ENCODE assay signal across 14 cellular contexts in the genomic region with DNA sequence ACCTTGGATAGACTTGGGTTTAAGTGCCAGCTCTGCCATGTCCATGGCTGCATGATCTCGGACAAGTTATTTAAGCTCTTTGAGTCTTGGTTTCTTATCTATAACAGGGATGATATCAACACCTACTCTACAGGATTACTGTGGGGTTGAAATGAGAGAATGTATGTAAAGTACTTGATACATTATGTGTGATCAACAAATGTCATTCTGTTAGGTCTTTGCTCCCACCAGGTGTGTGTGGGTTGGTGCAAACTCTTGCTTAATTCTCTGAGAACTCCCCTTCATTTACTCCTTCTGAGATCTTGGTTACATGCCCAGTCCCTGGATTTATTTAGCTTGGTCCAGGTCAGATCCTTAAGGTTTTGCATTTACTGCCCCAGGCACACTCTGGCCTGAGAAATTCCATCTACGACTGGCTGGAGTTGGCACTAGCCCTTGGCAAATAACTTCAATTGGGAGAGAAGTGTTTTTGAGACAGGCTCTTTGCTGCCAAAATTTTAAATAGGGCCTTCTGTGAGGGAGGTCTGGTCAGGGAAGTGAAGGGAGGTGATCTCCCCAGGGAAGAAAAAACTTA.
A peak's percentile ranks its signal among the peaks of the same experiment; 100 is the strongest.
DNase-seq lines count a peak whose midpoint lies in the region; ATAC-seq and TF ChIP-seq lines count a peak whose summit lies in the region.
"Had no signal": no experiment of that assay in that cellular context is flagged by ENCODE, and none has a peak within 500 bp of the region (broad histone marks: within the 10 kb centered on the region; RNA-seq: fewer than 3 reads in every experiment).

No MANE protein-coding gene starts in this region.

- peak overlapping the region; percentile 88 for H3K27ac ChIP-seq in C4-2B
- H3K27ac ChIP-seq in layer of hippocampus (ENCODE audit: low read depth, low read length): peak overlapping the region; percentile 95
- peak overlapping the region; percentile 90 to 98 (median 94) for H3K27ac ChIP-seq in sigmoid colon
- no peak overlapping the region for H3K27ac ChIP-seq in MM.1S (ENCODE audit: low read length)

- no peaks in the 10 kb centered on the region for H4K20me1 ChIP-seq in MM.1S (ENCODE audit: insufficient read depth, low read length)

- no peak overlapping the region for H3K4me2 ChIP-seq in MM.1S (ENCODE audit: low read depth, low read length)

- peak; percentile 35 for DNase-seq in adipocyte (ENCODE audit: low read depth)
- peak; percentile 69 for DNase-seq in sigmoid colon
- DNase-seq in AG08396 (ENCODE audit: low spot score): no peak
- no peak for DNase-seq in MM.1S
- no peak for DNase-seq in RKO (ENCODE audit: low spot score)
- DNase-seq: activated effector memory CD4-positive, alpha-beta T cell treated with Interleukin-2 at 50 U/mL for 16 hours; BE2C; DND-41; NCI-H2081; SIG-M5 had no signal

- H2AFZ ChIP-seq in MM.1S (ENCODE audit: low read length): no peak overlapping the region

- H3K4me1 ChIP-seq in adipocyte (ENCODE audit: control insufficient read depth, insufficient read depth, low read length) (peaks cover 58% of the 10 kb centered on the region), sigmoid colon (peaks cover 4 to 82% (median 66%) of the 10 kb centered on the region in 4 donors), MM.1S (ENCODE audit: low read length) (no peaks in the 10 kb centered on the region)

- no peaks in the 10 kb centered on the region for H3F3A ChIP-seq in MM.1S (ENCODE audit: insufficient read depth, low read length)

- intact Hi-C loops in sigmoid colon (cut with DNase I): loop anchor here (10.0 kb wide), 1 partner anchor 423 kb away; no protein-coding TSS in a partner anchor

- no peaks in the 10 kb centered on the region for H3K27me3 ChIP-seq in adipocyte (replicated peaks; ENCODE audit: control insufficient read depth, insufficient read depth, low read length)
- H3K27me3 ChIP-seq in layer of hippocampus (ENCODE audit: control insufficient read depth, insufficient read depth, low read length): no peaks in the 10 kb centered on the region
- no peaks in the 10 kb centered on the region for H3K27me3 ChIP-seq in sigmoid colon
- no peaks in the 10 kb centered on the region for H3K27me3 ChIP-seq in MM.1S (replicated peaks; ENCODE audit: insufficient read depth, low read length)
- H3K27me3 ChIP-seq: BE2C had no signal

- TF ChIP-seq CTCF in C4-2B (conservative IDR thresholded peaks at IDR 0.05) (no peak), sigmoid colon (IDR thresholded peaks at IDR 0.05) (no peak), MM.1S (IDR thresholded peaks at IDR 0.05; ENCODE audit: low read length) (no peak)

- no peaks in the 10 kb centered on the region for H3K9me2 ChIP-seq in MM.1S (replicated peaks; ENCODE audit: insufficient read depth, low read length)

- H3K36me3 ChIP-seq in adipocyte (ENCODE audit: control insufficient read depth, insufficient read depth, low read length, severe bottlenecking) (no peaks in the 10 kb centered on the region), sigmoid colon (no peaks in the 10 kb centered on the region), MM.1S (replicated peaks; ENCODE audit: insufficient read depth, low read length) (no peaks in the 10 kb centered on the region)
- H3K36me3 ChIP-seq: BE2C had no signal

- H3K4me3 ChIP-seq in adipocyte (ENCODE audit: low read length): no peak overlapping the region
- H3K4me3 ChIP-seq in sigmoid colon: no peak overlapping the region
- H3K4me3 ChIP-seq in MM.1S (ENCODE audit: low read length): no peak overlapping the region
- H3K4me3 ChIP-seq: GM12878 had no signal

- TF ChIP-seq POLR2A in sigmoid colon (IDR thresholded peaks at IDR 0.05): no peak

- no peak for ATAC-seq in HG03175 (IDR thresholded peaks at IDR 0.05; ENCODE audit: unreplicated experiment)
- ATAC-seq: GM12878 had no signal

- H3K9ac ChIP-seq in adipocyte (ENCODE audit: low read length) (peak overlapping the region; percentile 20), MM.1S (ENCODE audit: low read length) (no peak overlapping the region)

- no peaks in the 10 kb centered on the region for H3K79me2 ChIP-seq in MM.1S (ENCODE audit: low read length)

- H3K9me3 ChIP-seq in adipocyte (ENCODE audit: control insufficient read depth, low read length) (no peaks in the 10 kb centered on the region), sigmoid colon (no peaks in the 10 kb centered on the region), MM.1S (replicated peaks; ENCODE audit: insufficient read depth, low read length) (no peaks in the 10 kb centered on the region)
- H3K9me3 ChIP-seq: BE2C had no signal

- TF ChIP-seq EP300 in sigmoid colon (IDR thresholded peaks at IDR 0.05): no peak

- 87% methylated on average over 2 of the region's 2 CpGs for WGBS in sigmoid colon, 2 donors

Comparison
In these comparisons a context has a peak if more than half of its experiments do, and no peak if none do; other contexts are left out.
1. DNase-seq: peak in adipocyte (single experiment) and sigmoid colon (single experiment); none in AG08396 (single experiment), MM.1S (single experiment) and RKO (single experiment).